Comparison of ENCODE assay signal across 13 cellular contexts in genomic region chr5:172776235-172776594, GRCh38. TPM values are rescaled to one million over a fixed set of nuclear protein-coding genes. Genes with fewer than 3 reads are reported as not detected.
DNase-seq lines count a peak whose midpoint lies in the region; ATAC-seq and TF ChIP-seq lines count a peak whose summit lies in the region.
"Had no signal": no experiment of that assay in that cellular context is flagged by ENCODE, and none has a peak within 500 bp of the region (broad histone marks: within the 10 kb centered on the region; RNA-seq: fewer than 3 reads in every experiment).

No MANE protein-coding gene starts in this region.

- H3K27ac ChIP-seq in right atrium auricular region (peak overlapping the region; percentile 26 to 56), right cardiac atrium (ENCODE audit: low read length) (no peak overlapping the region)

- no peaks in the 10 kb centered on the region for H3K36me3 ChIP-seq in right atrium auricular region
- H3K36me3 ChIP-seq: ascending aorta had no signal

- intact Hi-C loops in right cardiac atrium (cut with DNase I): loop anchor here in 2 of 4 donors (10.0 kb wide), 2 partner anchors 59 to 129 kb away; partner anchors contain the start of gene ERGIC1 (in 1 of the 2)
- intact Hi-C loops in dendritic cell treated with granulocyte-macrophage colony-stimulating factor and Interleukin-4, amounts not matched to agents 40 ng/mL and 50 ng/mL, for 4 days (cut with micrococcal nuclease): no loop called here

- H3K4me3 Mint-ChIP-seq in dendritic cell treated with granulocyte-macrophage colony-stimulating factor and Interleukin-4, amounts not matched to agents 40 ng/mL and 50 ng/mL, for 4 days: no peak overlapping the region
- H3K4me3 Mint-ChIP-seq in naive thymus-derived CD8-positive, alpha-beta T cell: no peak overlapping the region
- no peak overlapping the region for H3K4me3 Mint-ChIP-seq in activated T-cell treated with anti-CD3 and anti-CD28 coated beads, Interleukin-2, amount 50 U/mL, for 24 hours

- DNase-seq in right atrium auricular region (ENCODE audit: low spot score) (no peak), right cardiac atrium (no peak), AG08395 (ENCODE audit: low spot score) (no peak), HuH-7 (ENCODE audit: low spot score) (no peak), COR-L47 (lab: John Stamatoyannopoulos, UW) (no peak)
- no peak for DNase-seq in naive thymus-derived CD8-positive, alpha-beta T cell
- DNase-seq in activated T-cell treated with anti-CD3 and anti-CD28 coated beads, Interleukin-2, amount 50 U/mL, for 24 hours: no peak
- DNase-seq: hypothalamus, NCI-H2227 treated with DMSO at 0.1 percent for 48 hours, RPMI8226 had no signal

- POLR2A ChIA-PET in naive thymus-derived CD8-positive, alpha-beta T cell (lab: Charles Lee): interaction anchor here (1.0 to 2.5 kb wide), 2 partner anchors 11 to 282 kb away, joined by 3 to 9 read pairs; no protein-coding TSS in a partner anchor

- no peaks in the 10 kb centered on the region for H3K9me3 Mint-ChIP-seq in dendritic cell treated with granulocyte-macrophage colony-stimulating factor and Interleukin-4, amounts not matched to agents 40 ng/mL and 50 ng/mL, for 4 days
- no peaks in the 10 kb centered on the region for H3K9me3 Mint-ChIP-seq in naive thymus-derived CD8-positive, alpha-beta T cell
- H3K9me3 Mint-ChIP-seq in activated T-cell treated with anti-CD3 and anti-CD28 coated beads, Interleukin-2, amount 50 U/mL, for 24 hours: no peaks in the 10 kb centered on the region

- no peaks in the 10 kb centered on the region for H3K27me3 Mint-ChIP-seq in dendritic cell treated with granulocyte-macrophage colony-stimulating factor and Interleukin-4, amounts not matched to agents 40 ng/mL and 50 ng/mL, for 4 days
- H3K27me3 Mint-ChIP-seq in naive thymus-derived CD8-positive, alpha-beta T cell: peaks cover 0 to 2% (median 0%) of the 10 kb centered on the region in 5 donors
- H3K27me3 Mint-ChIP-seq in activated T-cell treated with anti-CD3 and anti-CD28 coated beads, Interleukin-2, amount 50 U/mL, for 24 hours: no peaks in the 10 kb centered on the region

- peak overlapping the region; percentile 100 for H3K27ac Mint-ChIP-seq in dendritic cell treated with granulocyte-macrophage colony-stimulating factor and Interleukin-4, amounts not matched to agents 40 ng/mL and 50 ng/mL, for 4 days
- H3K27ac Mint-ChIP-seq in naive thymus-derived CD8-positive, alpha-beta T cell: peak overlapping the region; percentile 18 to 98 (median 44)
- no peak overlapping the region for H3K27ac Mint-ChIP-seq in activated T-cell treated with anti-CD3 and anti-CD28 coated beads, Interleukin-2, amount 50 U/mL, for 24 hours

- no peak overlapping the region for H3K4me3 ChIP-seq in right atrium auricular region
- no peak overlapping the region for H3K4me3 ChIP-seq in right cardiac atrium (ENCODE audit: low read length)
- H3K4me3 ChIP-seq: ascending aorta, smooth muscle cell had no signal

- no peaks in the 10 kb centered on the region for H3K27me3 ChIP-seq in right atrium auricular region
- H3K27me3 ChIP-seq in right cardiac atrium (ENCODE audit: control insufficient read depth, insufficient read depth): no peaks in the 10 kb centered on the region
- H3K27me3 ChIP-seq: ascending aorta had no signal

- WGBS in right cardiac atrium: 90% methylated on average over 2 of the region's 2 CpGs

- peaks cover 0 to 69% of the 10 kb centered on the region in 2 donors for H3K4me1 ChIP-seq in right atrium auricular region
- peaks cover 4% of the 10 kb centered on the region for H3K4me1 ChIP-seq in right cardiac atrium (ENCODE audit: control insufficient read depth, insufficient read depth, low read length)

- ATAC-seq in right cardiac atrium: no peak
- ATAC-seq in naive thymus-derived CD8-positive, alpha-beta T cell: no peak

- H3K9me3 ChIP-seq in right atrium auricular region (no peaks in the 10 kb centered on the region), right cardiac atrium (ENCODE audit: control insufficient read depth, low read length) (no peaks in the 10 kb centered on the region)
- H3K9me3 ChIP-seq: ascending aorta had no signal

- no peak for TF ChIP-seq CTCF in right atrium auricular region (IDR thresholded peaks at IDR 0.05)

- H3K36me3 Mint-ChIP-seq in dendritic cell treated with granulocyte-macrophage colony-stimulating factor and Interleukin-4, amounts not matched to agents 40 ng/mL and 50 ng/mL, for 4 days (ENCODE audit: low read depth): no peaks in the 10 kb centered on the region
- H3K36me3 Mint-ChIP-seq in naive thymus-derived CD8-positive, alpha-beta T cell: peaks cover 0 to 4% (median 0%) of the 10 kb centered on the region in 3 donors
- H3K36me3 Mint-ChIP-seq in activated T-cell treated with anti-CD3 and anti-CD28 coated beads, Interleukin-2, amount 50 U/mL, for 24 hours (ENCODE audit: low read depth): no peaks in the 10 kb centered on the region

- peaks cover 64% of the 10 kb centered on the region for H3K4me1 Mint-ChIP-seq in dendritic cell treated with granulocyte-macrophage colony-stimulating factor and Interleukin-4, amounts not matched to agents 40 ng/mL and 50 ng/mL, for 4 days (ENCODE audit: low read depth)
- peaks cover 21 to 59% (median 41%) of the 10 kb centered on the region in 4 donors for H3K4me1 Mint-ChIP-seq in naive thymus-derived CD8-positive, alpha-beta T cell
- peaks cover 64% of the 10 kb centered on the region for H3K4me1 Mint-ChIP-seq in activated T-cell treated with anti-CD3 and anti-CD28 coated beads, Interleukin-2, amount 50 U/mL, for 24 hours (ENCODE audit: low read depth)

RNA-seq across cellular contexts. Expression of gene DUSP1, which starts 5.2 kb away (rescaled TPM):
- total RNA-seq in right atrium auricular region (100 to 1,000 TPM; 804 to 819 TPM), right cardiac atrium (100 to 1,000 TPM in 2 of 4 donors, 10 to 100 TPM in 2; 81.3 to 247 (median 105) TPM)
- 78.7 TPM for polyA plus RNA-seq in right cardiac atrium
- total RNA-seq in naive thymus-derived CD8-positive, alpha-beta T cell: 10 to 100 TPM; 23.5 to 24.1 TPM
- polyA plus RNA-seq in naive thymus-derived CD8-positive, alpha-beta T cell: 100 to 1,000 TPM; 102 to 660 (median 258) TPM

RNA-seq across cellular contexts. Expression of gene ERGIC1, which starts 57.8 kb away (rescaled TPM):
- total RNA-seq in right atrium auricular region (100 to 1,000 TPM in 1 of 2 donors, 10 to 100 TPM in 1; 70.7 to 113 TPM), right cardiac atrium (10 to 100 TPM; 75.7 to 96.8 (median 86.9) TPM)
- 73.1 TPM for polyA plus RNA-seq in right cardiac atrium
- total RNA-seq in naive thymus-derived CD8-positive, alpha-beta T cell: 10 to 100 TPM; 68.0 to 74.4 TPM
- polyA plus RNA-seq in naive thymus-derived CD8-positive, alpha-beta T cell: 10 to 100 TPM; 18.4 to 23.8 (median 21.5) TPM
